Comparison of ENCODE assay signal across 8 cellular contexts in genomic region chr2:96800762-96801463, GRCh38. TPM values are rescaled to one million over a fixed set of nuclear protein-coding genes. Genes with fewer than 3 reads are reported as not detected.
DNase-seq lines count a peak whose midpoint lies in the region; ATAC-seq and TF ChIP-seq lines count a peak whose summit lies in the region.

No MANE protein-coding gene starts in this region.

- no peak overlapping the region for H3K27ac Mint-ChIP-seq in H9

- no peak overlapping the region for H2AFZ ChIP-seq in H9 (ENCODE audit: low read length)

- no peaks in the 10 kb centered on the region for H3K4me1 Mint-ChIP-seq in H9

- H2BK120ac ChIP-seq in H9 (ENCODE audit: low read depth, low read length, poor library complexity, severe bottlenecking): no peak overlapping the region

- H3K4me1 ChIP-seq in H9 (ENCODE audit: insufficient read depth, low read length) (no peaks in the 10 kb centered on the region), liver (ENCODE audit: control insufficient read depth in 4 of 4, insufficient read depth in 4 of 4, low read length in 3 of 4) (peaks cover 0 to 5% (median 4%) of the 10 kb centered on the region in 4 donors)

- H3K79me2 ChIP-seq in H9 (ENCODE audit: insufficient read depth, low read length): no peaks in the 10 kb centered on the region

- peaks cover 0 to 10% (median 4%) of the 10 kb centered on the region in 3 experiments; a peak in 4 of 7 replicates for H3K36me3 Mint-ChIP-seq in H9 (ENCODE audit: insufficient read depth in 1 of 3, low read depth in 3 of 3)

- no peaks in the 10 kb centered on the region for H3K79me1 ChIP-seq in H9 (ENCODE audit: insufficient read depth, low read depth, low read length, poor library complexity, severe bottlenecking)

- H3K23me2 ChIP-seq in H9 (ENCODE audit: insufficient read length, low read depth, low read length, poor library complexity, severe bottlenecking): no peaks in the 10 kb centered on the region

- no peak for ATAC-seq in HG03521 (IDR thresholded peaks at IDR 0.05; ENCODE audit: unreplicated experiment)

- no peaks in the 10 kb centered on the region for H3K9me3 ChIP-seq in H9 (ENCODE audit: control insufficient read depth, low read depth, low read length)
- H3K9me3 ChIP-seq in liver (ENCODE audit: control insufficient read depth in 4 of 4, low read length in 3 of 4): no peaks in the 10 kb centered on the region

- no peak overlapping the region for H4K8ac ChIP-seq in H9 (replicated peaks; ENCODE audit: insufficient read length, low read depth, low read length)

- no peak overlapping the region for H4K5ac ChIP-seq in H9 (ENCODE audit: insufficient read length, low read depth, low read length)

- WGBS in H9 (ENCODE audit: extremely low coverage, insufficient read length, low lambda C conversion rate): no CpG with 5 or more reads among the region's 17 CpGs
- 33% methylated on average over 17 of the region's 17 CpGs for WGBS in liver

- H2BK15ac ChIP-seq in H9 (ENCODE audit: low read depth, low read length): no peak overlapping the region

- H3K9me3 Mint-ChIP-seq in H9: no peaks in the 10 kb centered on the region

- no peaks in the 10 kb centered on the region for H3K27me3 Mint-ChIP-seq in H9 (ENCODE audit: low read depth)

- DNase-seq in GM12865 (ENCODE audit: low read depth) (peak; percentile 81), H9 (peak; percentile 84), NCI-H146 (lab: John Stamatoyannopoulos, UW) (peak; percentile 68), cerebellum (ENCODE audit: low spot score) (peak; percentile 90)
- peak; percentile 68 to 77 for DNase-seq in activated CD4-positive, alpha-beta T cell treated with anti-CD3 and anti-CD28 coated beads for 4 hours
- peak; percentile 48 to 58 (median 54) for DNase-seq in stimulated activated CD4-positive, alpha-beta T cell treated with anti-CD3 and anti-CD28 coated beads, TNF-alpha, amount 100 ng/mL, for 4 hours (ENCODE audit: low read depth in 3 of 3)

- no peak overlapping the region for H2AK5ac ChIP-seq in H9 (ENCODE audit: insufficient read length, low read length)

- no peak overlapping the region for H3K4me3 Mint-ChIP-seq in H9

- H3K27ac ChIP-seq in H9 (ENCODE audit: insufficient read length, low read depth, low read length): no peak overlapping the region
- no peak overlapping the region for H3K27ac ChIP-seq in liver (ENCODE audit: low read depth in 1 of 2, low read length in 2 of 2)

- H3K56ac ChIP-seq in H9 (ENCODE audit: insufficient read length, low read depth, low read length): no peak overlapping the region

- H4K20me1 ChIP-seq in H9 (ENCODE audit: control insufficient read depth, insufficient read depth, insufficient read length): no peaks in the 10 kb centered on the region

- no peak overlapping the region for H2BK12ac ChIP-seq in H9 (ENCODE audit: insufficient read length, low read depth, low read length)

- peak; percentile 88 to 95 for TF ChIP-seq RAD21 in liver (IDR thresholded peaks at IDR 0.05)

- H3K9ac ChIP-seq in H9 (ENCODE audit: extremely low read depth, insufficient read length, low read length) (no peak overlapping the region), liver (ENCODE audit: low read depth in 1 of 2, low read length in 2 of 2) (no peak overlapping the region)

- no peak overlapping the region for H3K4me2 ChIP-seq in H9 (ENCODE audit: insufficient read depth, insufficient read length, low read length)

- no peak overlapping the region; the same call in 1 of the 2 replicates for H3K14ac ChIP-seq in H9 (ENCODE audit: insufficient read depth, low read length)

- peak; percentile 91 for TF ChIP-seq CTCF in GM12865 (IDR thresholded peaks at IDR 0.05; ENCODE audit: insufficient read depth, low read depth, low read length, missing control alignments)
- peak; percentile 83 for TF ChIP-seq CTCF in H9 (conservative IDR thresholded peaks at IDR 0.05)
- TF ChIP-seq CTCF in liver (IDR thresholded peaks at IDR 0.05; ENCODE audit: low read depth, low read length, missing input control): peak; percentile 92

- H2BK5ac ChIP-seq in H9 (ENCODE audit: insufficient read length, low read length): no peak overlapping the region

- no peak overlapping the region for H3K18ac ChIP-seq in H9 (ENCODE audit: insufficient read length, low read depth, low read length)

- no peak overlapping the region for H3K4ac ChIP-seq in H9 (ENCODE audit: low read depth, low read length)

- no peak overlapping the region for H2BK20ac ChIP-seq in H9 (ENCODE audit: low read depth, low read length, poor library complexity, severe bottlenecking)

- H3K36me3 ChIP-seq in liver (ENCODE audit: control insufficient read depth in 4 of 4, insufficient read depth in 3 of 4, low read depth in 1 of 4, low read length in 3 of 4): peaks cover 0 to 11% (median 2%) of the 10 kb centered on the region in 4 donors

- H3T11ph ChIP-seq in H9 (ENCODE audit: low read length): no peak overlapping the region

- H3K23ac ChIP-seq in H9 (ENCODE audit: insufficient read length, low read depth, low read length): no peak overlapping the region

- no peaks in the 10 kb centered on the region for H3K27me3 ChIP-seq in H9 (ENCODE audit: insufficient read depth, low read length)
- H3K27me3 ChIP-seq in liver (ENCODE audit: control insufficient read depth in 4 of 4, insufficient read depth in 4 of 4, low read length in 3 of 4): no peaks in the 10 kb centered on the region

- no peak overlapping the region for H3K4me3 ChIP-seq in GM12865 (ENCODE audit: low read depth, low read length)
- no peak overlapping the region for H3K4me3 ChIP-seq in liver (ENCODE audit: low read depth in 1 of 3, low read length in 3 of 3)

- no peak overlapping the region for H4K91ac ChIP-seq in H9 (ENCODE audit: insufficient read length, low read depth, low read length)

TF ChIP-seq in liver, 16 proteins besides CTCF, POLR2A, EP300 and RAD21:
- TF ChIP-seq HNF4A (conservative IDR thresholded peaks at IDR 0.05) (peak; percentile 68 to 75), FOXA2 (IDR thresholded peaks at IDR 0.05) (no peak), RXRA (IDR thresholded peaks at IDR 0.05) (peak; percentile 15 to 57), YY1 (IDR thresholded peaks at IDR 0.05) (no peak), GABPA (IDR thresholded peaks at IDR 0.05 in 1 of 2, conservative IDR thresholded peaks at IDR 0.05 in 1 of 2) (no peak), HNF4G (IDR thresholded peaks at IDR 0.05) (no peak)
- TF ChIP-seq, protein P1, sequence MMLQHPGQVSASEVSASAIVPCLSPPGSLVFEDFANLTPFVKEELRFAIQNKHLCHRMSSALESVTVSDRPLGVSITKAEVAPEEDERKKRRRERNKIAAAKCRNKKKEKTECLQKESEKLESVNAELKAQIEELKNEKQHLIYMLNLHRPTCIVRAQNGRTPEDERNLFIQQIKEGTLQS (IDR thresholded peaks at IDR 0.05): no peak

RNA-seq across cellular contexts. Expression of gene CNNM3, which starts 15.2 kb away (rescaled TPM):
- total RNA-seq in H9 (2021) (22.8 and 25.0 TPM in 2 replicates), cerebellum (16.1 TPM), liver (10 to 100 TPM; 17.0 to 19.8 TPM)
- 10 to 100 TPM; 10.0 to 15.2 TPM for polyA plus RNA-seq in liver

RNA-seq across cellular contexts. Expression of gene CNNM4, which starts 40.2 kb away (rescaled TPM):
- total RNA-seq in H9 (2021) (8.5 and 8.9 TPM in 2 replicates), cerebellum (8.1 TPM), liver (1 to 10 TPM; 1.9 to 2.2 TPM)
- 1 to 10 TPM in 1 of 2 donors, under 1 TPM in 1; 0.82 to 2.3 TPM for polyA plus RNA-seq in liver

RNA-seq across cellular contexts. Expression of gene ANKRD23, which starts 42.9 kb away (rescaled TPM):
- total RNA-seq in H9 (2021) (2.3 and 2.4 TPM in 2 replicates), cerebellum (8.0 TPM), liver (1 to 10 TPM; 1.4 to 4.2 TPM)
- 1 to 10 TPM in 1 of 2 donors, under 1 TPM in 1; 0.82 to 2.4 TPM for polyA plus RNA-seq in liver

RNA-seq across cellular contexts. Expression of gene ANKRD39, which starts 56.9 kb away (rescaled TPM):
- total RNA-seq in H9 (2021) (13.0 and 13.9 TPM in 2 replicates), cerebellum (13.2 TPM), liver (1 to 10 TPM; 4.7 to 9.3 TPM)
- 10 to 100 TPM; 12.1 to 22.7 TPM for polyA plus RNA-seq in liver
